In the genomic region with DNA sequence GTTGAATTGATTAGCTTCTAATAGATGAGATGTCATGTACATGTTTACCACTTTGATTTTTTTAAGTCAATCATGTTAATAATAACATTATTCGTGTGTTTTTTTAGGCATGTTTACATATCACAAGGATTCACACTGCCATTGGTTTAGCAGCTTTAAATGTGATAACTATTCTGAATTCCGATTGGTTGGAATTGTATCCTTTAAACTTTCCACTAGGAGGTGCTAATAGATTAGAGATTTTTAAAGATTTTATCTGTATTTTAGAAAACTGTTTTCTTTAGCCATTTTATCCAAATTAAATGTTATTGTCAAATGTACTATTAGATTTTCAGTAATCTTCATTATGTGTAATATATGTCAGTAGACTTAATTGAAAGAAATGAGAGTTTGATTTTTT, we compare ENCODE assay signal across 9 cellular contexts.
DNase-seq lines count a peak whose midpoint lies in the region; ATAC-seq and TF ChIP-seq lines count a peak whose summit lies in the region.
"Had no signal": no experiment of that assay in that cellular context is flagged by ENCODE, and none has a peak within 500 bp of the region (broad histone marks: within the 10 kb centered on the region; RNA-seq: fewer than 3 reads in every experiment).

No MANE protein-coding gene starts in this region.

- H3K9me2 ChIP-seq in Karpas-422 (replicated peaks; ENCODE audit: insufficient read depth, low read length), result no peaks in the 10 kb centered on the region

- intact Hi-C loops in MCF 10A (cut with micrococcal nuclease), result loop anchor here (1.0 to 10.0 kb wide), 5 partner anchors 104 to 421 kb away; no protein-coding TSS in a partner anchor
- intact Hi-C loops in right lobe of liver (cut with DNase I), result loop anchor here in 1 of 2 donors (10.0 kb wide), 2 partner anchors 51 to 141 kb away; a partner anchor contains a TSS
- intact Hi-C loops in naive thymus-derived CD4-positive, alpha-beta T cell (cut with micrococcal nuclease), result no loop called here

- H3K27ac Mint-ChIP-seq in MCF 10A (ENCODE audit: low read depth, unreplicated experiment) (no peak overlapping the region), immature natural killer cell (no peak overlapping the region)
- H3K27ac Mint-ChIP-seq in naive thymus-derived CD4-positive, alpha-beta T cell, result no peak overlapping the region
- H3K27ac Mint-ChIP-seq: activated B cell treated with CpG ODN at 0.5 μM for 24 hours had no signal

- TF ChIP-seq CTCF in MCF 10A (IDR thresholded peaks at IDR 0.05; ENCODE audit: unreplicated experiment), result peak; percentile 36
- peak; percentile 49 to 60 (median 58) for TF ChIP-seq CTCF in right lobe of liver (IDR thresholded peaks at IDR 0.05)

- H3K9ac ChIP-seq in Karpas-422 (ENCODE audit: low read length), result no peak overlapping the region

- H3K27me3 ChIP-seq in Karpas-422 (ENCODE audit: low read length), result no peaks in the 10 kb centered on the region
- H3K27me3 ChIP-seq in right lobe of liver, result no peaks in the 10 kb centered on the region
- no peaks in the 10 kb centered on the region for H3K27me3 ChIP-seq in naive thymus-derived CD4-positive, alpha-beta T cell (ENCODE audit: control insufficient read depth in 2 of 2, insufficient read depth in 2 of 2, low read length in 2 of 2)

- H3K36me3 Mint-ChIP-seq in MCF 10A (ENCODE audit: insufficient read depth, unreplicated experiment), result no peaks in the 10 kb centered on the region
- H3K36me3 Mint-ChIP-seq in naive thymus-derived CD4-positive, alpha-beta T cell, result no peaks in the 10 kb centered on the region
- no peaks in the 10 kb centered on the region for H3K36me3 Mint-ChIP-seq in immature natural killer cell

- no peaks in the 10 kb centered on the region for H3K9me3 ChIP-seq in Karpas-422 (ENCODE audit: low read length)
- no peaks in the 10 kb centered on the region for H3K9me3 ChIP-seq in right lobe of liver
- H3K9me3 ChIP-seq in naive thymus-derived CD4-positive, alpha-beta T cell (ENCODE audit: control insufficient read depth in 2 of 3, low read length in 3 of 3), result no peaks in the 10 kb centered on the region

- no peaks in the 10 kb centered on the region for H3K4me1 Mint-ChIP-seq in MCF 10A (ENCODE audit: insufficient read depth, unreplicated experiment)
- no peaks in the 10 kb centered on the region for H3K4me1 Mint-ChIP-seq in naive thymus-derived CD4-positive, alpha-beta T cell
- H3K4me1 Mint-ChIP-seq in immature natural killer cell, result no peaks in the 10 kb centered on the region
- H3K4me1 Mint-ChIP-seq: activated B cell treated with CpG ODN at 0.5 μM for 24 hours had no signal

- H3K4me3 Mint-ChIP-seq in MCF 10A (ENCODE audit: unreplicated experiment) (no peak overlapping the region), immature natural killer cell (no peak overlapping the region)
- H3K4me3 Mint-ChIP-seq in naive thymus-derived CD4-positive, alpha-beta T cell, result no peak overlapping the region
- H3K4me3 Mint-ChIP-seq: activated B cell treated with CpG ODN at 0.5 μM for 24 hours had no signal

- H3K27me3 Mint-ChIP-seq in MCF 10A (ENCODE audit: insufficient read depth, unreplicated experiment) (no peaks in the 10 kb centered on the region), immature natural killer cell (ENCODE audit: low read depth in 3 of 3) (peaks cover 0 to 2% (median 0%) of the 10 kb centered on the region in 3 donors)
- H3K27me3 Mint-ChIP-seq in naive thymus-derived CD4-positive, alpha-beta T cell, result no peaks in the 10 kb centered on the region
- H3K27me3 Mint-ChIP-seq: activated B cell treated with CpG ODN at 0.5 μM for 24 hours had no signal

- ATAC-seq in right lobe of liver (peak; percentile 44 to 74 (median 71)), GM18517 (IDR thresholded peaks at IDR 0.05; ENCODE audit: unreplicated experiment) (no peak)
- no peak for ATAC-seq in naive thymus-derived CD4-positive, alpha-beta T cell

- TF ChIP-seq POLR2A in right lobe of liver (IDR thresholded peaks at IDR 0.05), result no peak

- H2AFZ ChIP-seq in Karpas-422 (ENCODE audit: low read length), result no peak overlapping the region

- no TSS peak for BruUV-seq in MCF 10A (replicated peaks; lab: Mats Ljungman, UMichigan)

- H3K36me3 ChIP-seq in Karpas-422 (ENCODE audit: insufficient read depth, low read length), result no peaks in the 10 kb centered on the region
- no peaks in the 10 kb centered on the region for H3K36me3 ChIP-seq in right lobe of liver
- H3K36me3 ChIP-seq in naive thymus-derived CD4-positive, alpha-beta T cell (ENCODE audit: control insufficient read depth in 2 of 3, insufficient read depth in 3 of 3, low read length in 3 of 3), result no peaks in the 10 kb centered on the region

- no peaks in the 10 kb centered on the region for H4K20me1 ChIP-seq in Karpas-422 (ENCODE audit: insufficient read depth, low read depth, low read length)

- H3K4me1 ChIP-seq in Karpas-422 (ENCODE audit: low read length), result no peaks in the 10 kb centered on the region
- no peaks in the 10 kb centered on the region for H3K4me1 ChIP-seq in right lobe of liver
- H3K4me1 ChIP-seq in naive thymus-derived CD4-positive, alpha-beta T cell (ENCODE audit: control insufficient read depth in 2 of 2, insufficient read depth in 2 of 2, low read length in 2 of 2), result no peaks in the 10 kb centered on the region

- POLR2A ChIA-PET in MCF 10A (lab: Yijun Ruan, JAX), result interaction anchor here (0.7 to 3.4 kb wide), 3 partner anchors 143 to 482 kb away, joined by 3 to 18 read pairs (median 4); no protein-coding TSS in a partner anchor
- POLR2A ChIA-PET in naive thymus-derived CD4-positive, alpha-beta T cell (lab: Charles Lee), result no interaction called here

- H3K4me3 ChIP-seq in Karpas-422 (ENCODE audit: low read length) (no peak overlapping the region), right lobe of liver (no peak overlapping the region)
- H3K4me3 ChIP-seq in naive thymus-derived CD4-positive, alpha-beta T cell (ENCODE audit: low read length), result no peak overlapping the region

- peak; percentile 13 to 31 for DNase-seq in AML-193 (lab: John Stamatoyannopoulos, UW)
- DNase-seq in Karpas-422, result peak; percentile 53
- peak; percentile 43 for DNase-seq in MCF 10A (ENCODE audit: unreplicated experiment)
- no peak for DNase-seq in right lobe of liver
- DNase-seq in NCI-H526 (lab: John Stamatoyannopoulos, UW), result no peak
- DNase-seq in naive thymus-derived CD4-positive, alpha-beta T cell, result no peak
- DNase-seq in immature natural killer cell, result no peak
- DNase-seq: activated B cell treated with CpG ODN at 0.5 μM for 24 hours had no signal

- CTCF ChIA-PET in MCF 10A (lab: Yijun Ruan, JAX), result interaction anchor here (0.6 to 6.3 kb wide), 14 partner anchors 16 to 285 kb away, joined by 3 to 106 read pairs (median 4); a partner anchor contains a TSS
- CTCF ChIA-PET in naive thymus-derived CD4-positive, alpha-beta T cell (lab: Charles Lee), result interaction anchor here (0.7 kb wide), 1 partner anchor 59 kb away, joined by 4 read pairs; no protein-coding TSS in a partner anchor

- 16% methylated on average over 2 of the region's 2 CpGs for WGBS in right lobe of liver (ENCODE audit: insufficient coverage, low coverage, low lambda C conversion rate, missing lambda C conversion rate)

- H3K27ac ChIP-seq in Karpas-422 (ENCODE audit: low read length) (no peak overlapping the region), right lobe of liver (no peak overlapping the region)
- H3K27ac ChIP-seq in naive thymus-derived CD4-positive, alpha-beta T cell (ENCODE audit: low read depth, low read length), result no peak overlapping the region

- H3K9me3 Mint-ChIP-seq in MCF 10A (ENCODE audit: unreplicated experiment), result no peaks in the 10 kb centered on the region
- no peaks in the 10 kb centered on the region for H3K9me3 Mint-ChIP-seq in naive thymus-derived CD4-positive, alpha-beta T cell
- no peaks in the 10 kb centered on the region for H3K9me3 Mint-ChIP-seq in immature natural killer cell
- H3K9me3 Mint-ChIP-seq: activated B cell treated with CpG ODN at 0.5 μM for 24 hours had no signal

- H3K79me2 ChIP-seq in Karpas-422 (ENCODE audit: low read length), result no peaks in the 10 kb centered on the region

- H3K4me2 ChIP-seq in Karpas-422 (ENCODE audit: low read depth, low read length, poor library complexity, severe bottlenecking), result no peak overlapping the region

Comparison
In these comparisons a context has a peak if more than half of its experiments do, and no peak if none do; other contexts are left out.
1. DNase-seq: peak in AML-193 (2 of 2), Karpas-422 (single experiment) and MCF 10A (single experiment); none in right lobe of liver (0 of 3), NCI-H526 (0 of 2), naive thymus-derived CD4-positive, alpha-beta T cell (0 of 9) and immature natural killer cell (0 of 3).
2. ATAC-seq: peak in right lobe of liver (4 of 4); none in GM18517 (single experiment) and naive thymus-derived CD4-positive, alpha-beta T cell (single experiment).